34 cellular contexts compared by ENCODE assay signal in the genomic region with DNA sequence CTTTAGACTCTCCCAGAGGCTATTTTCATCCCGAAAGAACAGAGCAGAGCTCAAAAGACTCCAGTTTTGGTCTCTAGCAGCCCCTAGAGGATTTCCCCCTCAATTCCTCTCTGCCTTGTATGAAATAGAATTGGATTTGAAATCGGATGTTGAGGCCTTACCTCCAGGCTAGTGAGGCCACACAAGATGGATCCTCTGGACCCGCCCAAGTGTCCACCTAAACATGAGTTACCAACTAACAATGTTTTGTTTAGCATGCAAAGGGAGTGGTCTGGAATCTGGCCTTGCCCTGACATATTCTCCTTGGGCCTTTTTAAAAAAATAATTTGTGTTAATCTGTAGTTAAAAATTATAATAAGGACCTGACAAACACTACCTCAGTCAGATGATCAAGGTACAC. TPM values are rescaled to one million over a fixed set of nuclear protein-coding genes. Genes with fewer than 3 reads are reported as not detected.
"Had no signal": no experiment of that assay in that cellular context is flagged by ENCODE, and none has a peak within 500 bp of the region (broad histone marks: within the 10 kb centered on the region; RNA-seq: fewer than 3 reads in every experiment).

No MANE protein-coding gene starts in this region.

- H3K4me1 ChIP-seq: esophagus squamous epithelium, gastroesophageal sphincter, heart right ventricle had no signal

- H3K9me3 ChIP-seq: esophagus squamous epithelium, gastroesophageal sphincter, heart right ventricle had no signal

- H3K27ac Mint-ChIP-seq: activated B cell treated with CpG ODN at 0.5 μM for 24 hours; activated CD8-positive, alpha-beta T cell treated with anti-CD3 and anti-CD28 coated beads for 36 hours; activated naive CD8-positive, alpha-beta T cell; activated T-helper 17 cell treated with anti-CD3 and anti-CD28 coated beads, Interleukin-2, amount 50 U/mL, for 72 hours; effector memory CD8-positive, alpha-beta T cell had no signal

- H3K27me3 ChIP-seq: esophagus squamous epithelium, gastroesophageal sphincter had no signal

- H3K4me3 ChIP-seq: esophagus squamous epithelium, gastroesophageal sphincter, heart right ventricle had no signal

- H3K27ac ChIP-seq: epithelial cell of prostate, esophagus squamous epithelium, gastroesophageal sphincter, heart right ventricle, VCaP had no signal

- H3K9me3 Mint-ChIP-seq: activated B cell treated with CpG ODN at 0.5 μM for 24 hours; activated CD8-positive, alpha-beta T cell treated with anti-CD3 and anti-CD28 coated beads for 36 hours; activated T-cell treated with anti-CD3 and anti-CD28 coated beads, Interleukin-2, amount 50 U/mL, for 4 hours; activated T-helper 17 cell treated with anti-CD3 and anti-CD28 coated beads, Interleukin-2, amount 50 U/mL, for 72 hours; effector memory CD8-positive, alpha-beta T cell had no signal

- H3K4me3 Mint-ChIP-seq: activated B cell treated with CpG ODN at 0.5 μM for 24 hours; activated CD8-positive, alpha-beta T cell treated with anti-CD3 and anti-CD28 coated beads for 36 hours; activated naive CD8-positive, alpha-beta T cell; activated T-cell treated with anti-CD3 and anti-CD28 coated beads, Interleukin-2, amount 50 U/mL, for 4 hours; activated T-helper 17 cell treated with anti-CD3 and anti-CD28 coated beads, Interleukin-2, amount 50 U/mL, for 72 hours; effector memory CD8-positive, alpha-beta T cell had no signal

- DNase-seq: activated B cell treated with CpG ODN at 0.5 μM for 24 hours; activated CD4-positive, alpha-beta T cell treated with anti-CD3 and anti-CD28 coated beads for 48 hours; activated CD4-positive, alpha-beta T cell treated with anti-CD3 and anti-CD28 coated beads, Interleukin-2, amount 50 U/mL, for 1 hour; activated CD4-positive, alpha-beta T cell treated with anti-CD3 and anti-CD28 coated beads, Interleukin-2, amount 50 U/mL, for 48 hours; activated CD8-positive, alpha-beta memory T cell treated with anti-CD3 and anti-CD28 coated beads for 24 hours; activated CD8-positive, alpha-beta T cell treated with anti-CD3 and anti-CD28 coated beads for 36 hours; activated effector memory CD4-positive, alpha-beta T cell treated with Interleukin-2 at 50 U/mL for 16 hours; activated gamma-delta T cell treated with Interleukin-2 at 50 U/mL for 16 hours; activated naive CD4-positive, alpha-beta T cell treated with anti-CD3 and anti-CD28 coated beads, Interleukin-2, amount 50 U/mL, for 16 hours; activated naive CD4-positive, alpha-beta T cell treated with Interleukin-2 at 50 U/mL for 16 hours; activated T-cell treated with anti-CD3 and anti-CD28 coated beads, Interleukin-2, amount 50 U/mL, for 4 hours; amniotic stem cell; anterior cingulate cortex; caudate nucleus; cortex of kidney; dermis blood vessel endothelial cell; effector CD4-positive, alpha-beta T cell; effector memory CD8-positive, alpha-beta T cell; esophagus squamous epithelium; foreskin melanocyte; heart right ventricle; T-helper 2 cell had no signal

- ATAC-seq: activated CD4-positive, CD25-positive, alpha-beta regulatory T cell treated with anti-CD3 and anti-CD28 coated beads, Interleukin-2, amount 50 U/mL, for 24 hours; activated CD8-positive, alpha-beta T cell treated with anti-CD3 and anti-CD28 coated beads for 36 hours; activated T-cell treated with anti-CD3 and anti-CD28 coated beads, Interleukin-2, amount 50 U/mL, for 4 hours; activated T-helper 17 cell treated with anti-CD3 and anti-CD28 coated beads, Interleukin-2, amount 50 U/mL, for 72 hours; effector memory CD8-positive, alpha-beta T cell; gastroesophageal sphincter; heart right ventricle had no signal

- H3K4me1 Mint-ChIP-seq: activated T-helper 17 cell treated with anti-CD3 and anti-CD28 coated beads, Interleukin-2, amount 50 U/mL, for 72 hours had no signal

- H3K36me3 ChIP-seq: esophagus squamous epithelium, gastroesophageal sphincter, heart right ventricle had no signal

- H3K27me3 Mint-ChIP-seq: activated B cell treated with CpG ODN at 0.5 μM for 24 hours; activated CD8-positive, alpha-beta T cell treated with anti-CD3 and anti-CD28 coated beads for 36 hours; activated naive CD8-positive, alpha-beta T cell; activated T-helper 17 cell treated with anti-CD3 and anti-CD28 coated beads, Interleukin-2, amount 50 U/mL, for 72 hours; effector memory CD8-positive, alpha-beta T cell had no signal

- H3K36me3 Mint-ChIP-seq: activated naive CD8-positive, alpha-beta T cell had no signal

RNA-seq across cellular contexts. Expression of a gene that starts 6.4 kb away (rescaled TPM):
- total RNA-seq: activated CD8-positive, alpha-beta T cell treated with anti-CD3 and anti-CD28 coated beads for 36 hours; activated T-cell treated with anti-CD3 and anti-CD28 coated beads, Interleukin-2, amount 50 U/mL, for 4 hours; activated T-helper 17 cell treated with anti-CD3 and anti-CD28 coated beads, Interleukin-2, amount 50 U/mL, for 72 hours; astrocyte; chondrocyte; dermis blood vessel endothelial cell; fibroblast of lung; fibroblast of villous mesenchyme; glomerular endothelial cell; T-helper 1 cell treated with Interleukin-12 subunit alpha and Interleukin-12 subunit beta and Interleukin-4 antibody, amounts not matched to agents 30 ng/mL and 1 ng/mL, for 36 hours had no signal
- polyA plus RNA-seq: fibroblast of lung had no signal

RNA-seq across cellular contexts. Expression of a gene that starts 45.9 kb away (rescaled TPM):
- total RNA-seq: activated T-helper 17 cell treated with anti-CD3 and anti-CD28 coated beads, Interleukin-2, amount 50 U/mL, for 72 hours; astrocyte; chondrocyte; dermis blood vessel endothelial cell; fibroblast of lung; fibroblast of villous mesenchyme; glomerular endothelial cell had no signal
- polyA plus RNA-seq: fibroblast of lung had no signal
